In the genomic region with DNA sequence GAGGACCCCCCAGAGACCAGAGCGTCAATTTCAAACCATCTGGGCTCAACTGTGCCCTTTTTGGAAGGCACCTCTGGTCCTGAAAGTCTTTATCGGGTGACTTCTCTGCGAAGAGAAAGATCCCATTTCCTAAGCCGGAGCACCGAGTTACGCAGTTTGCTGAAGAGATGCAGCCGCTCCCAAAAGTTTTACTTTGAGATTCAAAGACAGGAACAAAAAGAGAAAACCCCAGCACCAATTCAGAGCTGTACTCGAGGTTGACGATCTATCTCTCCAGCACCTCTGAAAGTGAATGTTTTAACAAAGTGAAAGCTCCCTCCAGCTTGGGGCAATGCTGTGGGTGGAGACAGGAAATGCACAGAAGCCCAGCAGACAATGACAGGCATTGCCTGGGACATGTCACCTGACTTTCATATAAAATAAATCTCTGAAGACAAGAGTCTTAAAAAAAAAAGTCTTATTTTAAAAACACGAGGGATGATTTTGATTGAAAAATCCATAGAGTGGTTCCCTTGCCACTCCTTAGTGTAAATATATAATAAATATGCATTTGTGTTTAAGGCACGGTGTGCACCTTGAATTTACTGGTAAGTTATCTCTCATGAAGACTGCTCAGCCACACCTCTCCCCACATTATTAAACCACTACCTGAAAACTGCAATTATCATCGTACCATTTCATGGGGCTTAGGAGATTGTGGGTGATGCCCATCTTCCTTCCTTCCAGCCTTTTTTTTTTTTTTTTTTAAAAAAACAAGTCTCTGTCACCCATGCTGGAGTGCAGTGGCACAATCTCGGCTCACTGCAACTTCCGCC, we compare ENCODE assay signal across 7 cellular contexts.
DNase-seq lines count a peak whose midpoint lies in the region; ATAC-seq and TF ChIP-seq lines count a peak whose summit lies in the region.

No MANE protein-coding gene starts in this region.

- peaks cover 52% of the 10 kb centered on the region for H3K4me1 Mint-ChIP-seq in T-helper 1 cell treated with Interleukin-12 subunit alpha and Interleukin-12 subunit beta and Interleukin-4 antibody, amounts not matched to agents 30 μg/mL and 1 μg/mL, for 36 hours (ENCODE audit: low read depth)
- H3K4me1 Mint-ChIP-seq in brain, result peaks cover 42% of the 10 kb centered on the region

- peak overlapping the region; percentile 45 for H3K4me3 Mint-ChIP-seq in T-helper 1 cell treated with Interleukin-12 subunit alpha and Interleukin-12 subunit beta and Interleukin-4 antibody, amounts not matched to agents 30 μg/mL and 1 μg/mL, for 36 hours
- peak overlapping the region in 3 of 5 experiments; percentile 44 to 71 (median 65) for H3K4me3 Mint-ChIP-seq in brain

- DNase-seq in GM19238 (ENCODE audit: insufficient read length, low spot score) (peak; percentile 37), inferior parietal cortex (ENCODE audit: extremely low spot score) (peak; percentile 38), NCI-H1092 treated with DMSO at 0.1 percent for 48 hours (lab: John Stamatoyannopoulos, UW) (no peak)
- DNase-seq in stimulated activated CD4-positive, alpha-beta T cell treated with anti-CD3 and anti-CD28 coated beads, Interleukin-1b, Interleukin-23, amount 100 ng/mL, for 4 hours (ENCODE audit: low read depth in 2 of 2), result peak; percentile 37 to 68

- peaks cover 35% of the 10 kb centered on the region for H3K36me3 Mint-ChIP-seq in T-helper 1 cell treated with Interleukin-12 subunit alpha and Interleukin-12 subunit beta and Interleukin-4 antibody, amounts not matched to agents 30 μg/mL and 1 μg/mL, for 36 hours (ENCODE audit: low read depth)
- H3K36me3 Mint-ChIP-seq in brain, result peaks cover 51% of the 10 kb centered on the region

- H3K27me3 Mint-ChIP-seq in T-helper 1 cell treated with Interleukin-12 subunit alpha and Interleukin-12 subunit beta and Interleukin-4 antibody, amounts not matched to agents 30 μg/mL and 1 μg/mL, for 36 hours (ENCODE audit: low read depth), result no peaks in the 10 kb centered on the region
- peaks cover 4% of the 10 kb centered on the region for H3K27me3 Mint-ChIP-seq in brain

- no peak for TF ChIP-seq CTCF in brain (conservative IDR thresholded peaks at IDR 0.05)

- peak; percentile 70 for ATAC-seq in HG03196 (IDR thresholded peaks at IDR 0.05; ENCODE audit: unreplicated experiment)

- no peaks in the 10 kb centered on the region for H3K9me3 Mint-ChIP-seq in T-helper 1 cell treated with Interleukin-12 subunit alpha and Interleukin-12 subunit beta and Interleukin-4 antibody, amounts not matched to agents 30 μg/mL and 1 μg/mL, for 36 hours
- H3K9me3 Mint-ChIP-seq in brain, result peaks cover 0 to 3% (median 0%) of the 10 kb centered on the region in 5 experiments

- peak overlapping the region; percentile 89 for H3K27ac Mint-ChIP-seq in T-helper 1 cell treated with Interleukin-12 subunit alpha and Interleukin-12 subunit beta and Interleukin-4 antibody, amounts not matched to agents 30 μg/mL and 1 μg/mL, for 36 hours
- peak overlapping the region in 4 of 5 experiments; percentile 0 to 90 (median 35) for H3K27ac Mint-ChIP-seq in brain
